In the genomic region with DNA sequence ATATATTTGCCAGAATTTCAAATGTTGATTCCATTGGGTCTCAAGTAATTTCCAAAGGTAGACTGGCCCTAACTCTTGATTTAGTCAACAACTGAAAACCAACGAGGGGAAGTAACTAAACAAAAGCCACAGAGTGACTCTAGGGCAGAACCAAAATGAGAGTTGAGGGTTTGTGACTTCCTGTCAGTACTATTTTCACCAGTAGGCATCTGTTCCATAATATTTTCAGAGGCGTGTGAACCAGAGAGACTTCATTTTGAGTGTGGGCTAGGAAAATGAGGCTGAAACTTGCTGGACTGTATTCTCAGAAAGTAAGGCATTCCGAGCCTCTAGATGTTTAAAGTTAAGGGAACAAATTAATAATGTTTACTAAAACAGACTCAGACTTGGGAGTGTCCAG, we compare ENCODE assay signal across 10 cellular contexts.
A peak's percentile ranks its signal among the peaks of the same experiment; 100 is the strongest.
DNase-seq lines count a peak whose midpoint lies in the region; ATAC-seq and TF ChIP-seq lines count a peak whose summit lies in the region.
"Had no signal": no experiment of that assay in that cellular context is flagged by ENCODE, and none has a peak within 500 bp of the region (broad histone marks: within the 10 kb centered on the region; RNA-seq: fewer than 3 reads in every experiment).

No MANE protein-coding gene starts in this region.

- no peaks in the 10 kb centered on the region for H3K27me3 ChIP-seq in OCI-LY3 (ENCODE audit: low read depth, low read length)
- H3K27me3 ChIP-seq: tibial artery had no signal

- DNase-seq in NCI-H2107 treated with DMSO at 0.1 percent for 48 hours (lab: John Stamatoyannopoulos, UW; ENCODE audit: unreplicated experiment), result no peak
- DNase-seq in NK-92 treated with Interleukin-12 subunit alpha and Interleukin-12 subunit beta, amount 100 ng/mL, for 24 hours (lab: John Stamatoyannopoulos, UW), result no peak
- DNase-seq in Right ventricle myocardium inferior (ENCODE audit: missing footprints), result no peak
- no peak for DNase-seq in NCI-H2107 (lab: John Stamatoyannopoulos, UW)
- DNase-seq: NCI-H2171, tibial artery had no signal

- H3K27ac ChIP-seq in OCI-LY3 (ENCODE audit: low read length), result 0 out of 2 replicates have a peak overlapping the region, but pooled peaks have one; percentile 2
- H3K27ac ChIP-seq: tibial artery had no signal

- intact Hi-C loops in Right ventricle myocardium inferior (cut with DNase I), result no loop called here

- no peaks in the 10 kb centered on the region for H3K36me3 ChIP-seq in OCI-LY3 (replicated peaks; ENCODE audit: low read depth, low read length)
- H3K36me3 ChIP-seq: tibial artery had no signal

- ATAC-seq in GM18519 (IDR thresholded peaks at IDR 0.05; ENCODE audit: low FRiP score, unreplicated experiment), result peak; percentile 91
- peak; percentile 99 for ATAC-seq in GM21447 (IDR thresholded peaks at IDR 0.05; ENCODE audit: unreplicated experiment)
- peak; percentile 95 for ATAC-seq in HG03108 (IDR thresholded peaks at IDR 0.05; ENCODE audit: unreplicated experiment)
- no peak for ATAC-seq in Right ventricle myocardium inferior

- no peaks in the 10 kb centered on the region for H4K20me1 ChIP-seq in OCI-LY3 (ENCODE audit: insufficient read depth, low read length)

- H3K4me2 ChIP-seq in OCI-LY3 (ENCODE audit: low read length), result no peak overlapping the region

- TF ChIP-seq CTCF in OCI-LY3 (IDR thresholded peaks at IDR 0.05; ENCODE audit: low read depth, low read length), result no peak

- H3K4me1 ChIP-seq in OCI-LY3 (ENCODE audit: low read length), result peaks cover 9% of the 10 kb centered on the region
- H3K4me1 ChIP-seq: tibial artery had no signal

- no peaks in the 10 kb centered on the region for H3K79me2 ChIP-seq in OCI-LY3 (ENCODE audit: low read length)

- H2AFZ ChIP-seq in OCI-LY3 (ENCODE audit: low read depth, low read length), result no peak overlapping the region

- no peaks in the 10 kb centered on the region for H3K9me3 ChIP-seq in OCI-LY3 (ENCODE audit: insufficient read depth, low read length)
- H3K9me3 ChIP-seq: tibial artery had no signal

- no peak overlapping the region for H3K4me3 ChIP-seq in OCI-LY3 (ENCODE audit: low read length)
- H3K4me3 ChIP-seq: tibial artery had no signal

- H3K9ac ChIP-seq in OCI-LY3 (ENCODE audit: low read length), result no peak overlapping the region
